Comparison of ENCODE assay signal across 8 cellular contexts in the genomic region with DNA sequence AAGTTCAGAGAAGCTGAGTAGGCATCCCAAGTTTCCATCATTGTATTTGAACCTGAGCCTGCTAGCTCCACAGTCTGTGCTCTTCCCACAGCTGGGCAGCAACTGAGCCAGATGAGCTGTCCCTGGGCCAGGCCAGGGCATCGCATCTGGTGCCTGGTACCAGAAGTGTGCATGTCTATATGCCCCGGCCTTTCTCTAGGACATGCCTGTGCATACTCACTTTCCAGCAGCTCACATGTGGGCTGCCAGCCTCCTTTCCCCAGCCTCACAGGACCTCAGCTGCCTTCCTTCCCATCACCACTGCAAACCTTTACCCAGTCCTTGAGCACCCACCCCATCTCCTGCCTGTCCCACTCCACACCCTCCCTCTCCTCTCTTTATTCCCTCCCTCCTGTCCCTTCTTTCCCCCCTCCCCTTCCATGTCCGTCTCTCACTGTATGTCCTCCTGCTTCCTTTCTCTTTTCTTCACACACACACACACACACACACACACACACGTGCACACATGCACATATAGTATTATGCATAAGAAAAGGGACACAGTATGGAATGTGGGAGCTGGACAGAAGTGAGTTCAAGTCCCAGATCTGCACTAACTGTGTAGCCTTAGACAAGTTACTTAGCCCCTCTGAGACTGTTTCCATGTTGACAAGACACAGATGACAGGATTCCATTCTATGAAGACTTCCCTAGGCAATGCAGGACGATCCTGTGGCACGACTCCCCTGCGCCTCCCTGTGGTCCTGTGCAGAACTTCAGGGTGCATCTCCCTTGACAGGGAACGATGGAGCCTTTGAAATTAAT. TPM values are rescaled to one million over a fixed set of nuclear protein-coding genes. Genes with fewer than 3 reads are reported as not detected.
DNase-seq lines count a peak whose midpoint lies in the region; ATAC-seq and TF ChIP-seq lines count a peak whose summit lies in the region.

No MANE protein-coding gene starts in this region.

- DNase-seq in NCI-H510A treated with DMSO at 0.1 percent for 48 hours (lab: John Stamatoyannopoulos, UW) = peak; percentile 36
- DNase-seq in NCI-H510A (lab: John Stamatoyannopoulos, UW) = no peak
- peak; percentile 79 for DNase-seq in NAMALWA (ENCODE audit: low spot score)
- peak; percentile 82 for DNase-seq in WTC11 (ENCODE audit: low spot score)
- DNase-seq in mammary epithelial cell = peak; percentile 42
- peak; percentile 74 for DNase-seq in kidney tubule cell (ENCODE audit: low spot score)
- DNase-seq in stimulated activated CD4-positive, alpha-beta T cell treated with anti-CD3 and anti-CD28 coated beads, Interleukin-4, amount 100 ng/mL, for 48 hours (ENCODE audit: low read depth in 2 of 2) = peak; percentile 59 to 60

- in situ Hi-C loops in mammary epithelial cell (cut with MboI; ENCODE audit: low sequenced_read_pairs in 2 of 2) = loop anchor here (5.0 kb wide), 1 partner anchor 43 kb away; no protein-coding TSS in a partner anchor

- H4K20me1 ChIP-seq in mammary epithelial cell (ENCODE audit: insufficient read depth, low read length) = no peaks in the 10 kb centered on the region

- BruUV-seq in mammary epithelial cell (replicated peaks; lab: Mats Ljungman, UMichigan) = no TSS peak

- no peak overlapping the region for H3K27ac Mint-ChIP-seq in WTC11

- ATAC-seq in HG02571 (IDR thresholded peaks at IDR 0.05; ENCODE audit: unreplicated experiment) = peak; percentile 80
- ATAC-seq in WTC11 = peak; percentile 80

- no peaks in the 10 kb centered on the region for H3K4me1 Mint-ChIP-seq in WTC11

- intact Hi-C loops in mammary epithelial cell (cut with micrococcal nuclease) = loop anchor here (1.0 to 5.0 kb wide), 5 partner anchors 26 to 332 kb away; no protein-coding TSS in a partner anchor

- no peaks in the 10 kb centered on the region for H3K4me1 ChIP-seq in mammary epithelial cell (ENCODE audit: insufficient read depth, low read length)

- no peaks in the 10 kb centered on the region for H3K36me3 ChIP-seq in mammary epithelial cell (ENCODE audit: insufficient read depth, low read length)

- POLR2A ChIA-PET in WTC11 (lab: Charles Lee) = no interaction called here

- no peak overlapping the region for H3K4me2 ChIP-seq in mammary epithelial cell (ENCODE audit: insufficient read depth, low read depth, low read length)

- no peaks in the 10 kb centered on the region for H3K27me3 Mint-ChIP-seq in WTC11 (ENCODE audit: low read depth)

- H3K79me2 ChIP-seq in mammary epithelial cell (ENCODE audit: insufficient read depth, low read length) = no peaks in the 10 kb centered on the region

- dilution Hi-C loops in mammary epithelial cell (cut with HindIII; ENCODE audit: low sequenced_read_pairs) = loop anchor here (5.0 kb wide), 1 partner anchor 58 kb away; no protein-coding TSS in a partner anchor

- TF ChIP-seq CTCF in WTC11 (IDR thresholded peaks at IDR 0.05) = peak; percentile 75
- TF ChIP-seq CTCF in mammary epithelial cell (conservative IDR thresholded peaks at IDR 0.05 in 1 of 2, IDR thresholded peaks at IDR 0.05 in 1 of 2; ENCODE audit: extremely low read depth in 1 of 2, insufficient read depth in 1 of 2, low read depth in 1 of 2, low read length in 2 of 2) = peak; percentile 99

- CTCF ChIA-PET in WTC11 (lab: Charles Lee) = interaction anchor here (0.6 to 9.2 kb wide), 8 partner anchors 10 to 332 kb away, joined by 3 to 75 read pairs (median 4); a partner anchor contains a TSS
- CTCF ChIA-PET in mammary epithelial cell (lab: Charles Lee; ENCODE audit: low non-redundant PET) = no interaction called here

- 46% methylated on average over 7 of the region's 8 CpGs for WGBS in mammary epithelial cell (ENCODE audit: low coverage, missing lambda C conversion rate)

- no peaks in the 10 kb centered on the region for H3K9me3 ChIP-seq in mammary epithelial cell (replicated peaks; ENCODE audit: insufficient read depth, low read length)

- H3K9ac ChIP-seq in mammary epithelial cell (ENCODE audit: insufficient read depth, low read length) = no peak overlapping the region

- no peak overlapping the region for H3K4me3 Mint-ChIP-seq in WTC11

- no peak overlapping the region for H2AFZ ChIP-seq in mammary epithelial cell (ENCODE audit: low read depth, low read length)

- H3K27ac ChIP-seq in mammary epithelial cell (ENCODE audit: insufficient read depth, low read depth, low read length) = no peak overlapping the region

- H3K9me3 Mint-ChIP-seq in WTC11 = no peaks in the 10 kb centered on the region

- no peak overlapping the region for H3K4me3 ChIP-seq in mammary epithelial cell (replicated peaks in 1 of 3; ENCODE audit: insufficient read depth in 1 of 3, low read depth in 2 of 3, low read length in 3 of 3)

- H3K36me3 Mint-ChIP-seq in WTC11 = no peaks in the 10 kb centered on the region

- H3K27me3 ChIP-seq in mammary epithelial cell (ENCODE audit: insufficient read depth, low read length) = no peaks in the 10 kb centered on the region

TF ChIP-seq in WTC11, 78 proteins besides CTCF, POLR2A, EP300 and RAD21:
- TF ChIP-seq, protein P1, sequence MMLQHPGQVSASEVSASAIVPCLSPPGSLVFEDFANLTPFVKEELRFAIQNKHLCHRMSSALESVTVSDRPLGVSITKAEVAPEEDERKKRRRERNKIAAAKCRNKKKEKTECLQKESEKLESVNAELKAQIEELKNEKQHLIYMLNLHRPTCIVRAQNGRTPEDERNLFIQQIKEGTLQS (CRISPR knock-in tag; conservative IDR thresholded peaks at IDR 0.05) = no peak
- TF ChIP-seq NR1H2 (CRISPR knock-in tag; IDR thresholded peaks at IDR 0.05) (no peak), ZNF317 (CRISPR knock-in tag; IDR thresholded peaks at IDR 0.05; ENCODE audit: borderline replicate concordance, low read depth) (no peak), SMAD3 (CRISPR knock-in tag; IDR thresholded peaks at IDR 0.05; ENCODE audit: borderline replicate concordance) (no peak), PRRX2 (CRISPR knock-in tag; IDR thresholded peaks at IDR 0.05) (no peak), ELF4 (CRISPR knock-in tag; IDR thresholded peaks at IDR 0.05; ENCODE audit: low read depth) (no peak), NFE2L1 (CRISPR knock-in tag; IDR thresholded peaks at IDR 0.05) (no peak), CREM (CRISPR knock-in tag; IDR thresholded peaks at IDR 0.05) (no peak)
- TF ChIP-seq, protein P2, sequence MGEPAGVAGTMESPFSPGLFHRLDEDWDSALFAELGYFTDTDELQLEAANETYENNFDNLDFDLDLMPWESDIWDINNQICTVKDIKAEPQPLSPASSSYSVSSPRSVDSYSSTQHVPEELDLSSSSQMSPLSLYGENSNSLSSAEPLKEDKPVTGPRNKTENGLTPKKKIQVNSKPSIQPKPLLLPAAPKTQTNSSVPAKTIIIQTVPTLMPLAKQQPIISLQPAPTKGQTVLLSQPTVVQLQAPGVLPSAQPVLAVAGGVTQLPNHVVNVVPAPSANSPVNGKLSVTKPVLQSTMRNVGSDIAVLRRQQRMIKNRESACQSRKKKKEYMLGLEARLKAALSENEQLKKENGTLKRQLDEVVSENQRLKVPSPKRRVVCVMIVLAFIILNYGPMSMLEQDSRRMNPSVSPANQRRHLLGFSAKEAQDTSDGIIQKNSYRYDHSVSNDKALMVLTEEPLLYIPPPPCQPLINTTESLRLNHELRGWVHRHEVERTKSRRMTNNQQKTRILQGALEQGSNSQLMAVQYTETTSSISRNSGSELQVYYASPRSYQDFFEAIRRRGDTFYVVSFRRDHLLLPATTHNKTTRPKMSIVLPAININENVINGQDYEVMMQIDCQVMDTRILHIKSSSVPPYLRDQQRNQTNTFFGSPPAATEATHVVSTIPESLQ (CRISPR knock-in tag; IDR thresholded peaks at IDR 0.05) = no peak
TF ChIP-seq in WTC11: peak in this region for 0.

RNA-seq across cellular contexts. Expression of a gene that starts 10.9 kb away (rescaled TPM):
- total RNA-seq in WTC11 (2021) (5.0 to 7.2 TPM (median 6.4 TPM) in 3 replicates), mammary epithelial cell (10 to 100 TPM in 1 of 2 donors, 1 to 10 TPM in 1; 8.8 to 27.4 TPM)
- polyA plus RNA-seq in mammary epithelial cell = 8.8 TPM
- 9.9 TPM for polyA minus RNA-seq in mammary epithelial cell

RNA-seq across cellular contexts. Expression of a gene that starts 20.1 kb away (rescaled TPM):
- total RNA-seq in WTC11 (2021) (not detected in 3 replicates), mammary epithelial cell (not detected)
- not detected for polyA plus RNA-seq in mammary epithelial cell
- not detected for polyA minus RNA-seq in mammary epithelial cell

RNA-seq across cellular contexts. Expression of a gene that starts 31.6 kb away (rescaled TPM):
- total RNA-seq in WTC11 (2021) (not detected in 3 replicates), mammary epithelial cell (under 1 TPM in 1 of 2 donors, not detected in 1; 0.33 TPM)
- polyA plus RNA-seq in mammary epithelial cell = not detected
- not detected for polyA minus RNA-seq in mammary epithelial cell

RNA-seq across cellular contexts. Expression of a gene that starts 36.1 kb away (rescaled TPM):
- total RNA-seq in WTC11 (2021) = not detected in 3 replicates
- not detected for total RNA-seq in mammary epithelial cell
- not detected for polyA plus RNA-seq in mammary epithelial cell
- not detected for polyA minus RNA-seq in mammary epithelial cell

RNA-seq across cellular contexts. Expression of a gene that starts 39.6 kb away (rescaled TPM):
- total RNA-seq in WTC11 (2021) = not detected in 3 replicates
- total RNA-seq in mammary epithelial cell = not detected
- polyA plus RNA-seq in mammary epithelial cell = not detected
- not detected for polyA minus RNA-seq in mammary epithelial cell
